ENCODE assay signal across 21 cellular contexts in the genomic region with DNA sequence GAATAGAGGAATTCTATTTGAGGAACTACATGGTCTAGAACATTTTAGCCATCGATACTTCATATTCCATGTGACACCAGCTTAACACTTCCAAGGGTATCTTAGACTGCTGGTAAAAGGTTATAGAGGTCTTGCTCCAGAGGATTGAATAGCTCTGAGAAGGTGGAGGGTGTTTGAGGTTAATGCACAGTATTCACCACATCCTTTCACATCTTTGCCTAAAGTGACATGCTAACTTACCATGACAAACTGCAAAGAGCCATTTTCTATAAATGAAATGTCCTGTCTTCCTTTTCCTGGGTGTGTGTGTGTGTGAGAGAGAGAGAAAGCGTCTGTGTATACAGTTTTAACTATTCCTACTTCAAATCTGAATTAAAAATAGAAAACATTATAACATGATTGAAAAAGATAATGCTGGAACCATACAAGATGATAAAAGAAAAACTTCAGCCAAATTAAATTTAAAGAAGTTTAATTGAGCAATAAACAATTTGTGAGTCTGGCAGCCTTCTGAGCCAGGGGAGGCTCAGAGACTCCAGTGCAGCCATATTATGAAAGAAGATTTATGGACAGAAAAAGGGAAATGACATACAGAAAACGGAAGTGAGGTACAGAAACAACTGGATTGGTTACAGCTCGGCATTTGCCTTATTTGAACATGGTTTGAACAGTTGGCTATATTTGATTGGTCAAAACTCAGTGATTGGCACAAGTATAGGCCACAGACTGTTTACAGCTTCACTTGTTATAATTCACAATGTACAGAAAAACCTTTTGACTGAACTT.
"Had no signal": no experiment of that assay in that cellular context is flagged by ENCODE, and none has a peak within 500 bp of the region (broad histone marks: within the 10 kb centered on the region; RNA-seq: fewer than 3 reads in every experiment).

No MANE protein-coding gene starts in this region.

- H3K4me1 ChIP-seq: gastroesophageal sphincter, thyroid gland, upper lobe of right lung had no signal

- H3K9me3 Mint-ChIP-seq: T-helper 1 cell treated with Interleukin-12 subunit alpha and Interleukin-12 subunit beta and Interleukin-4 antibody, amounts not matched to agents 30 μg/mL and 1 μg/mL, for 36 hours had no signal

- H3K4me1 Mint-ChIP-seq: activated B cell treated with CpG ODN at 0.5 μM for 24 hours; activated CD4-positive, alpha-beta T cell treated with anti-CD3 and anti-CD28 coated beads for 36 hours; activated naive CD4-positive, alpha-beta T cell treated with anti-CD3 and anti-CD28 coated beads, Interleukin-2, amount 10 ng/mL, durations not matched to agents 7 days and 5 days; memory B cell had no signal

- DNase-seq: activated B cell treated with CpG ODN at 0.5 μM for 24 hours; activated CD4-positive, alpha-beta T cell treated with anti-CD3 and anti-CD28 coated beads for 36 hours; activated CD4-positive, alpha-beta T cell treated with anti-CD3 and anti-CD28 coated beads, Interleukin-2, amount 50 U/mL, for 4 hours; activated naive CD4-positive, alpha-beta T cell treated with anti-CD3 and anti-CD28 coated beads, Interleukin-2, amount 10 ng/mL, durations not matched to agents 7 days and 5 days; activated T-cell treated with anti-CD3 and anti-CD28 coated beads, Interleukin-2, amount 50 U/mL, for 48 hours; cerebellar nuclear complex; endodermal cell; head of caudate nucleus; left colon; stimulated activated CD4-positive, alpha-beta T cell treated with anti-CD3 and anti-CD28 coated beads, Interleukin-4, amount 100 ng/mL, for 24 hours; stimulated activated naive CD8-positive, alpha-beta T cell treated with anti-CD3 and anti-CD28 coated beads, Interleukin-15, Interleukin-2, amounts not matched to agents 100 U/mL and 50 U/mL, for 24 hours; T1000; thyroid gland; upper lobe of right lung had no signal

- H3K27ac ChIP-seq: coronary artery, epithelial cell of prostate, gastroesophageal sphincter, thyroid gland, upper lobe of right lung had no signal

- H3K36me3 ChIP-seq: gastroesophageal sphincter, thyroid gland, upper lobe of right lung had no signal

- H3K9me3 ChIP-seq: gastroesophageal sphincter, thyroid gland, upper lobe of right lung had no signal

- H3K4me3 Mint-ChIP-seq: activated B cell treated with CpG ODN at 0.5 μM for 24 hours; activated CD4-positive, alpha-beta T cell treated with anti-CD3 and anti-CD28 coated beads for 36 hours; activated naive CD4-positive, alpha-beta T cell treated with anti-CD3 and anti-CD28 coated beads, Interleukin-2, amount 10 ng/mL, durations not matched to agents 7 days and 5 days; endodermal cell; memory B cell; T-helper 1 cell treated with Interleukin-12 subunit alpha and Interleukin-12 subunit beta and Interleukin-4 antibody, amounts not matched to agents 30 μg/mL and 1 μg/mL, for 36 hours had no signal

- ATAC-seq: activated CD4-positive, alpha-beta T cell treated with anti-CD3 and anti-CD28 coated beads for 36 hours; gastroesophageal sphincter; left colon; stimulated activated naive CD8-positive, alpha-beta T cell treated with anti-CD3 and anti-CD28 coated beads, Interleukin-15, Interleukin-2, amounts not matched to agents 100 U/mL and 50 U/mL, for 24 hours; upper lobe of right lung had no signal

- H3K4me3 ChIP-seq: coronary artery, gastroesophageal sphincter, thyroid gland, upper lobe of right lung had no signal

- H3K27me3 ChIP-seq: gastroesophageal sphincter, thyroid gland, upper lobe of right lung had no signal

- H3K27me3 Mint-ChIP-seq: activated B cell treated with CpG ODN at 0.5 μM for 24 hours; activated CD4-positive, alpha-beta T cell treated with anti-CD3 and anti-CD28 coated beads for 36 hours; activated naive CD4-positive, alpha-beta T cell treated with anti-CD3 and anti-CD28 coated beads, Interleukin-2, amount 10 ng/mL, durations not matched to agents 7 days and 5 days; memory B cell; progenitor cell of endocrine pancreas had no signal

- FAIRE-seq: keratinocyte had no signal

- H3K36me3 Mint-ChIP-seq: activated naive CD4-positive, alpha-beta T cell treated with anti-CD3 and anti-CD28 coated beads, Interleukin-2, amount 10 ng/mL, durations not matched to agents 7 days and 5 days; memory B cell had no signal

- H3K27ac Mint-ChIP-seq: activated B cell treated with CpG ODN at 0.5 μM for 24 hours; activated CD4-positive, alpha-beta T cell treated with anti-CD3 and anti-CD28 coated beads for 36 hours; activated naive CD4-positive, alpha-beta T cell treated with anti-CD3 and anti-CD28 coated beads, Interleukin-2, amount 10 ng/mL, durations not matched to agents 7 days and 5 days; endodermal cell; memory B cell; progenitor cell of endocrine pancreas; T-helper 1 cell treated with Interleukin-12 subunit alpha and Interleukin-12 subunit beta and Interleukin-4 antibody, amounts not matched to agents 30 μg/mL and 1 μg/mL, for 36 hours had no signal
